Comparison of ENCODE assay signal across 26 cellular contexts in genomic region chrX:151929131-151929530, GRCh38. TPM values are rescaled to one million over a fixed set of nuclear protein-coding genes. Genes with fewer than 3 reads are reported as not detected.
"Had no signal": no experiment of that assay in that cellular context is flagged by ENCODE, and none has a peak within 500 bp of the region (broad histone marks: within the 10 kb centered on the region; RNA-seq: fewer than 3 reads in every experiment).

No MANE protein-coding gene starts in this region.

- H3K4me3 Mint-ChIP-seq: IgD-negative memory B cell had no signal

- DNase-seq: Kasumi-1, MV-4-11, NCI-H1048, NCI-H1105 treated with DMSO at 0.1 percent for 48 hours, NCI-H1417 treated with DMSO at 0.1 percent for 48 hours, NCI-H146, NCI-H187, NCI-H2029, NCI-H2081 treated with DMSO at 0.1 percent for 48 hours, NCI-H2171, NCI-H226, NCI-H446, NCI-H510A, NCI-H524 treated with DMSO at 0.1 percent for 48 hours, NCI-H69, NCI-H774, SHP77 treated with DMSO at 0.1 percent for 48 hours, SJCRH30 had no signal

- H3K4me3 ChIP-seq: K562, SJCRH30 had no signal

- H3K4me1 ChIP-seq: SJCRH30 had no signal

- H3K4me2 ChIP-seq: KMS-11 had no signal

- H3K36me3 ChIP-seq: SJCRH30 had no signal

- ATAC-seq: K562, SK-N-SH treated with all-trans-retinoic acid at 6 μM for 48 hours had no signal

- H3K27me3 Mint-ChIP-seq: IgD-negative memory B cell had no signal

- H3K27ac Mint-ChIP-seq: IgD-negative memory B cell had no signal

- H3K4me1 Mint-ChIP-seq: IgD-negative memory B cell had no signal

- H3K9me3 ChIP-seq: SJCRH30 had no signal

- H3K36me3 Mint-ChIP-seq: IgD-negative memory B cell had no signal

- H3K9ac ChIP-seq: KMS-11 had no signal

- H3K27ac ChIP-seq: HL-60, KMS-11, RWPE1, SJCRH30 had no signal

- H3K27me3 ChIP-seq: SJCRH30 had no signal

- FAIRE-seq: HTR-8/SVneo, K562, RCC 7860 had no signal

RNA-seq across cellular contexts. Expression of gene MAGEA4, which starts 16.4 kb away (rescaled TPM):
- total RNA-seq: SJCRH30 had no signal
- polyA plus RNA-seq: IgD-negative memory B cell had no signal

RNA-seq across cellular contexts. Expression of gene GABRE, which starts 45.3 kb away (rescaled TPM):
- polyA plus RNA-seq: IgD-negative memory B cell had no signal
